1 cellular context compared by ENCODE assay signal in the genomic region with DNA sequence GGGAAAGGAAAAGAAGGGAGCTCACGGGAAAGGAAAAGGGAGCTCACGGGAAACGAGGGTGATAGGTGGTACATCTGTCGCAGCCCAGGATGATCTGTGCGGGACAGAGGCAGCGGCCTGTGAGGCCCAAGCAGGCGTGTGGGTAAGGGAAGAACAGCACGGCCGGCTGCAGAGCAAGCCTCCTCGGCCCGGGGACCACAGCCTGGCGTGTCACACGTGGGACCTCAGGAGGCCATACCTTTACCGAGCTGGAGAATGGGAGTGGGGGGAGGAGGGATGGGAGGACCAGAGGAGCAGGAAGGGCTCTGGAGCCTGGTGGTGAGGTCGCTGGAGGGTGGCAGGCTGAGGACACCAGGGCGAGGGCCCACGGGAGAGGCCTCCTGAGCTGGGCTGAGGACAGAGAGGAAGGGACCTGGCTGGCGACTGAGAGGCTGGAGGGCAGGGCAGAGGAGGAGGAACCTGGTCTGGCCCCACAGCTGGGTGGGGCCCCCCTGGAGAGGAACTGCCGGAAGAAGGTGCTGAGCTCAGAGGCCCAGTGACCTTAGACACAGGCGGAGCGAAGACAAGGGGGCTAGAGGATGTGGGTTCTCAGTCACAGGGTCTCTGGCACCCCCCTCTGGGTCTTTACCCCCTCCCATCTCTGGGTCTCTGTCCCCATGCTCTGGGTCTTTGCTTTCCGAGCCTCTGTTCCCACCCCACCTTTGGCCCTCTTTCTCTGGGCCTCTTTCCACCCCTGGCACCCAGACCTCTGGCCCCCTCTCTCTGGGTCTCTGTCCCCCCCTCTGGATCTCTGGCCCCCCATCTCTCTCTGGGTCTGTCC.
TF ChIP-seq lines count a peak whose summit lies in the region.

No MANE protein-coding gene starts in this region.

TF ChIP-seq in HepG2, 621 proteins besides CTCF, POLR2A, EP300 and RAD21 (continued from another document and continues in another):
- TF ChIP-seq, protein P1, sequence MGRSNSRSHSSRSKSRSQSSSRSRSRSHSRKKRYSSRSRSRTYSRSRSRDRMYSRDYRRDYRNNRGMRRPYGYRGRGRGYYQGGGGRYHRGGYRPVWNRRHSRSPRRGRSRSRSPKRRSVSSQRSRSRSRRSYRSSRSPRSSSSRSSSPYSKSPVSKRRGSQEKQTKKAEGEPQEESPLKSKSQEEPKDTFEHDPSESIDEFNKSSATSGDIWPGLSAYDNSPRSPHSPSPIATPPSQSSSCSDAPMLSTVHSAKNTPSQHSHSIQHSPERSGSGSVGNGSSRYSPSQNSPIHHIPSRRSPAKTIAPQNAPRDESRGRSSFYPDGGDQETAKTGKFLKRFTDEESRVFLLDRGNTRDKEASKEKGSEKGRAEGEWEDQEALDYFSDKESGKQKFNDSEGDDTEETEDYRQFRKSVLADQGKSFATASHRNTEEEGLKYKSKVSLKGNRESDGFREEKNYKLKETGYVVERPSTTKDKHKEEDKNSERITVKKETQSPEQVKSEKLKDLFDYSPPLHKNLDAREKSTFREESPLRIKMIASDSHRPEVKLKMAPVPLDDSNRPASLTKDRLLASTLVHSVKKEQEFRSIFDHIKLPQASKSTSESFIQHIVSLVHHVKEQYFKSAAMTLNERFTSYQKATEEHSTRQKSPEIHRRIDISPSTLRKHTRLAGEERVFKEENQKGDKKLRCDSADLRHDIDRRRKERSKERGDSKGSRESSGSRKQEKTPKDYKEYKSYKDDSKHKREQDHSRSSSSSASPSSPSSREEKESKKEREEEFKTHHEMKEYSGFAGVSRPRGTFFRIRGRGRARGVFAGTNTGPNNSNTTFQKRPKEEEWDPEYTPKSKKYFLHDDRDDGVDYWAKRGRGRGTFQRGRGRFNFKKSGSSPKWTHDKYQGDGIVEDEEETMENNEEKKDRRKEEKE (IDR thresholded peaks at IDR 0.05) = no peak
- TF ChIP-seq SRY (CRISPR knock-in tag; IDR thresholded peaks at IDR 0.05) = no peak; the same call in none of the 2 replicates
- no peak for TF ChIP-seq ZNF333 (CRISPR knock-in tag; IDR thresholded peaks at IDR 0.05; ENCODE audit: borderline replicate concordance)
- TF ChIP-seq ZFP90 (CRISPR knock-in tag; IDR thresholded peaks at IDR 0.05; ENCODE audit: borderline replicate concordance) = no peak; the same call in 1 of the 2 replicates
- TF ChIP-seq CBFB (CRISPR knock-in tag; IDR thresholded peaks at IDR 0.05) = peak; percentile 49; the same call in 1 of the 2 replicates
- peak; percentile 55; the same call in 1 of the 2 replicates for TF ChIP-seq GFI1 (CRISPR knock-in tag; IDR thresholded peaks at IDR 0.05; ENCODE audit: borderline replicate concordance)
- TF ChIP-seq, protein P2, sequence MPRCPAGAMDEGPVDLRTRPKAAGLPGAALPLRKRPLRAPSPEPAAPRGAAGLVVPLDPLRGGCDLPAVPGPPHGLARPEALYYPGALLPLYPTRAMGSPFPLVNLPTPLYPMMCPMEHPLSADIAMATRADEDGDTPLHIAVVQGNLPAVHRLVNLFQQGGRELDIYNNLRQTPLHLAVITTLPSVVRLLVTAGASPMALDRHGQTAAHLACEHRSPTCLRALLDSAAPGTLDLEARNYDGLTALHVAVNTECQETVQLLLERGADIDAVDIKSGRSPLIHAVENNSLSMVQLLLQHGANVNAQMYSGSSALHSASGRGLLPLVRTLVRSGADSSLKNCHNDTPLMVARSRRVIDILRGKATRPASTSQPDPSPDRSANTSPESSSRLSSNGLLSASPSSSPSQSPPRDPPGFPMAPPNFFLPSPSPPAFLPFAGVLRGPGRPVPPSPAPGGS (CRISPR knock-in tag; IDR thresholded peaks at IDR 0.05) = peak; percentile 88; the same call in 1 of the 2 replicates
- TF ChIP-seq U2AF2 (IDR thresholded peaks at IDR 0.05; ENCODE audit: low read depth, low read length) = 0 out of 2 replicates have a peak, but pooled peaks have one; percentile 19
- 0 out of 2 replicates have a peak, but pooled peaks have one; percentile 30 for TF ChIP-seq HIVEP1 (CRISPR knock-in tag; IDR thresholded peaks at IDR 0.05)
- TF ChIP-seq TERF1 (CRISPR knock-in tag; IDR thresholded peaks at IDR 0.05) = no peak
- TF ChIP-seq MTA3 (CRISPR knock-in tag; IDR thresholded peaks at IDR 0.05) = no peak
- TF ChIP-seq PHF21A (CRISPR knock-in tag; IDR thresholded peaks at IDR 0.05) = peak; percentile 30; the same call in 1 of the 2 replicates
- TF ChIP-seq, protein P3, sequence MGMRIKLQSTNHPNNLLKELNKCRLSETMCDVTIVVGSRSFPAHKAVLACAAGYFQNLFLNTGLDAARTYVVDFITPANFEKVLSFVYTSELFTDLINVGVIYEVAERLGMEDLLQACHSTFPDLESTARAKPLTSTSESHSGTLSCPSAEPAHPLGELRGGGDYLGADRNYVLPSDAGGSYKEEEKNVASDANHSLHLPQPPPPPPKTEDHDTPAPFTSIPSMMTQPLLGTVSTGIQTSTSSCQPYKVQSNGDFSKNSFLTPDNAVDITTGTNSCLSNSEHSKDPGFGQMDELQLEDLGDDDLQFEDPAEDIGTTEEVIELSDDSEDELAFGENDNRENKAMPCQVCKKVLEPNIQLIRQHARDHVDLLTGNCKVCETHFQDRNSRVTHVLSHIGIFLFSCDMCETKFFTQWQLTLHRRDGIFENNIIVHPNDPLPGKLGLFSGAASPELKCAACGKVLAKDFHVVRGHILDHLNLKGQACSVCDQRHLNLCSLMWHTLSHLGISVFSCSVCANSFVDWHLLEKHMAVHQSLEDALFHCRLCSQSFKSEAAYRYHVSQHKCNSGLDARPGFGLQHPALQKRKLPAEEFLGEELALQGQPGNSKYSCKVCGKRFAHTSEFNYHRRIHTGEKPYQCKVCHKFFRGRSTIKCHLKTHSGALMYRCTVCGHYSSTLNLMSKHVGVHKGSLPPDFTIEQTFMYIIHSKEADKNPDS (CRISPR knock-in tag; IDR thresholded peaks at IDR 0.05) = no peak
- no peak for TF ChIP-seq ZNF775 (CRISPR knock-in tag; IDR thresholded peaks at IDR 0.05; ENCODE audit: borderline replicate concordance)
- TF ChIP-seq MXI1 (IDR thresholded peaks at IDR 0.05; ENCODE audit: borderline replicate concordance, low read depth, low read length) = no peak; the same call in 2 of the 3 replicates
- TF ChIP-seq KMT2A (CRISPR knock-in tag; IDR thresholded peaks at IDR 0.05) = no peak
- no peak for TF ChIP-seq KDM1A (CRISPR knock-in tag; IDR thresholded peaks at IDR 0.05)
- TF ChIP-seq, protein P4, sequence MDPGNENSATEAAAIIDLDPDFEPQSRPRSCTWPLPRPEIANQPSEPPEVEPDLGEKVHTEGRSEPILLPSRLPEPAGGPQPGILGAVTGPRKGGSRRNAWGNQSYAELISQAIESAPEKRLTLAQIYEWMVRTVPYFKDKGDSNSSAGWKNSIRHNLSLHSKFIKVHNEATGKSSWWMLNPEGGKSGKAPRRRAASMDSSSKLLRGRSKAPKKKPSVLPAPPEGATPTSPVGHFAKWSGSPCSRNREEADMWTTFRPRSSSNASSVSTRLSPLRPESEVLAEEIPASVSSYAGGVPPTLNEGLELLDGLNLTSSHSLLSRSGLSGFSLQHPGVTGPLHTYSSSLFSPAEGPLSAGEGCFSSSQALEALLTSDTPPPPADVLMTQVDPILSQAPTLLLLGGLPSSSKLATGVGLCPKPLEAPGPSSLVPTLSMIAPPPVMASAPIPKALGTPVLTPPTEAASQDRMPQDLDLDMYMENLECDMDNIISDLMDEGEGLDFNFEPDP (CRISPR knock-in tag; conservative IDR thresholded peaks at IDR 0.05) = no peak
- peak; percentile 73; the same call in 1 of the 2 replicates for TF ChIP-seq HDAC1 (CRISPR knock-in tag; IDR thresholded peaks at IDR 0.05)
- TF ChIP-seq UBTF (CRISPR knock-in tag; IDR thresholded peaks at IDR 0.05) = peak; percentile 97
- TF ChIP-seq NAIF1 (CRISPR knock-in tag; IDR thresholded peaks at IDR 0.05; ENCODE audit: borderline replicate concordance) = peak; percentile 82
- TF ChIP-seq POLR2AphosphoS5 (IDR thresholded peaks at IDR 0.05; ENCODE audit: low read depth, low read length) = peak; percentile 88
- TF ChIP-seq, protein P5, sequence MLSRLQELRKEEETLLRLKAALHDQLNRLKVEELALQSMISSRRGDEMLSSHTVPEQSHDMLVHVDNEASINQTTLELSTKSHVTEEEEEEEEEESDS (CRISPR knock-in tag; IDR thresholded peaks at IDR 0.05; ENCODE audit: borderline replicate concordance) = no peak
- TF ChIP-seq SP140L (CRISPR knock-in tag; IDR thresholded peaks at IDR 0.05; ENCODE audit: borderline replicate concordance) = no peak
- TF ChIP-seq RXRB (CRISPR knock-in tag; IDR thresholded peaks at IDR 0.05; ENCODE audit: borderline replicate concordance) = peak; percentile 87
- TF ChIP-seq KDM2A (CRISPR knock-in tag; IDR thresholded peaks at IDR 0.05; ENCODE audit: borderline replicate concordance, low read depth) = peak; percentile 96
- no peak for TF ChIP-seq RAD51 (IDR thresholded peaks at IDR 0.05; ENCODE audit: borderline replicate concordance)
- peak; percentile 82; the same call in 1 of the 2 replicates for TF ChIP-seq ZNF280B (CRISPR knock-in tag; IDR thresholded peaks at IDR 0.05; ENCODE audit: borderline replicate concordance)
- TF ChIP-seq CBX2 (IDR thresholded peaks at IDR 0.05; ENCODE audit: low read depth, low read length) = no peak
- TF ChIP-seq CBX2 (CRISPR knock-in tag; IDR thresholded peaks at IDR 0.05; ENCODE audit: low read depth) = no peak
- peak; percentile 51; the same call in 1 of the 2 replicates for TF ChIP-seq TGIF2 (CRISPR knock-in tag; IDR thresholded peaks at IDR 0.05)
- TF ChIP-seq NONO (IDR thresholded peaks at IDR 0.05) = no peak
- peak; percentile 93 for TF ChIP-seq NONO (CRISPR knock-in tag; conservative IDR thresholded peaks at IDR 0.05)
- no peak for TF ChIP-seq MBD4 (IDR thresholded peaks at IDR 0.05; ENCODE audit: borderline replicate concordance, low read length)
- no peak for TF ChIP-seq GABPA (IDR thresholded peaks at IDR 0.05; ENCODE audit: low read depth, low read length)
- TF ChIP-seq GABPA (CRISPR knock-in tag; IDR thresholded peaks at IDR 0.05; ENCODE audit: low read depth) = peak; percentile 74
- TF ChIP-seq SMAD9 (CRISPR knock-in tag; IDR thresholded peaks at IDR 0.05) = peak; percentile 70; the same call in 1 of the 2 replicates
- peak; percentile 95; the same call in 1 of the 2 replicates for TF ChIP-seq FIP1L1 (IDR thresholded peaks at IDR 0.05; ENCODE audit: borderline replicate concordance, insufficient read depth, low read depth, low read length)
- TF ChIP-seq ZNF768 (CRISPR knock-in tag; IDR thresholded peaks at IDR 0.05) = peak; percentile 83
- TF ChIP-seq ZSCAN29 (CRISPR knock-in tag; conservative IDR thresholded peaks at IDR 0.05) = no peak; the same call in 1 of the 2 replicates
- TF ChIP-seq ZFY (CRISPR knock-in tag; IDR thresholded peaks at IDR 0.05) = peak; percentile 86
- peak; percentile 79; the same call in 1 of the 2 replicates for TF ChIP-seq ZNF124 (CRISPR knock-in tag; IDR thresholded peaks at IDR 0.05)
- TF ChIP-seq AFF4 (CRISPR knock-in tag; IDR thresholded peaks at IDR 0.05) = peak; percentile 97
- TF ChIP-seq BHLHE40 (IDR thresholded peaks at IDR 0.05; ENCODE audit: low read length) = no peak
